Comparison of ENCODE assay signal across 13 cellular contexts in the genomic region with DNA sequence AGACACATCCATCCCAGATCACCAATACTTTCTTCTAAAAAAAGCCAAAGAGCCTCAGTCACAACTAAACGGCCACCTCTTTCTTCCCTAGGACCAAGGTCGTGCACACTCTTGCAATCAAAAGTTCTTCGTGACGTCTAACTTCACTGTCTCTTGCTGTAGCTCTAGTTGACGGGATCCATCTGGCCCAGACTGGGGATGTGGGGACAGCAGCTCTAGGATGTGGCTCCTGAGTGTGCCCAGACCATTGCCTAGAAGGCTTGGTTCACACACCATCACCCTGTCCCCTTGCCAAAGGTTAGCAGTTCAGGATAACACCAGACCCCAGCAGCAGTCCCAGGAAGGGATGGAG.
DNase-seq lines count a peak whose midpoint lies in the region; TF ChIP-seq lines count a peak whose summit lies in the region.
"Had no signal": no experiment of that assay in that cellular context is flagged by ENCODE, and none has a peak within 500 bp of the region (broad histone marks: within the 10 kb centered on the region; RNA-seq: fewer than 3 reads in every experiment).

No MANE protein-coding gene starts in this region.

- intact Hi-C loops in A673 (cut with micrococcal nuclease; ENCODE audit: unreplicated experiment): no loop called here

- DNase-seq in HFFc6 (no peak), suprapubic skin (ENCODE audit: low spot score in 2 of 2) (no peak), D341Med (ENCODE audit: low spot score) (no peak), progenitor cell of endocrine pancreas (ENCODE audit: low spot score, unreplicated experiment) (no peak), A673 (ENCODE audit: low spot score) (no peak)
- DNase-seq in activated CD4-positive, alpha-beta T cell treated with anti-CD3 and anti-CD28 coated beads, Interleukin-2, amount 50 U/mL, for 1 hour: no peak
- DNase-seq: activated naive CD8-positive, alpha-beta T cell treated with anti-CD3 and anti-CD28 coated beads for 36 hours; effector CD4-positive, alpha-beta T cell; EL; NCI-H1930; WERI-Rb-1 had no signal

- TF ChIP-seq EP300 in suprapubic skin (IDR thresholded peaks at IDR 0.05): no peak

- peaks cover 40 to 49% of the 10 kb centered on the region in 2 donors for H3K4me1 ChIP-seq in duodenal mucosa (ENCODE audit: control insufficient read depth in 1 of 2, insufficient read depth in 2 of 2, low read length in 2 of 2)
- peaks cover 99% of the 10 kb centered on the region for H3K4me1 ChIP-seq in muscle layer of colon (ENCODE audit: insufficient read depth, low read length)
- peaks cover 91% of the 10 kb centered on the region for H3K4me1 ChIP-seq in suprapubic skin
- H3K4me1 ChIP-seq in A673 (ENCODE audit: insufficient read depth, low read length, poor library complexity, severe bottlenecking): peaks cover 6% of the 10 kb centered on the region

- no peak for TF ChIP-seq POLR2A in suprapubic skin (IDR thresholded peaks at IDR 0.05)

- BruUV-seq in A673 (replicated peaks; lab: Mats Ljungman, UMichigan): no TSS peak

- H3K27me3 Mint-ChIP-seq in HFFc6 (ENCODE audit: insufficient read depth) (peaks cover 9% of the 10 kb centered on the region), progenitor cell of endocrine pancreas (peaks cover 8% of the 10 kb centered on the region)

- H3K27me3 ChIP-seq in duodenal mucosa (ENCODE audit: control insufficient read depth in 1 of 2, insufficient read depth in 2 of 2, low read length in 2 of 2) (no peaks in the 10 kb centered on the region), muscle layer of colon (ENCODE audit: control insufficient read depth in 1 of 2, insufficient read depth in 2 of 2, low read length in 2 of 2) (no peaks in the 10 kb centered on the region), suprapubic skin (no peaks in the 10 kb centered on the region), A673 (replicated peaks; ENCODE audit: insufficient read depth, low read depth, low read length, poor library complexity) (no peaks in the 10 kb centered on the region)

- TF ChIP-seq CTCF in HFFc6 (IDR thresholded peaks at IDR 0.05): no peak
- TF ChIP-seq CTCF in suprapubic skin (IDR thresholded peaks at IDR 0.05): no peak
- TF ChIP-seq CTCF in progenitor cell of endocrine pancreas (IDR thresholded peaks at IDR 0.05; ENCODE audit: unreplicated experiment): no peak
- no peak for TF ChIP-seq CTCF in A673 (conservative IDR thresholded peaks at IDR 0.05; ENCODE audit: low read depth, low read length)

- H3K36me3 Mint-ChIP-seq in HFFc6 (ENCODE audit: low read depth) (peaks cover 20% of the 10 kb centered on the region), progenitor cell of endocrine pancreas (ENCODE audit: insufficient read depth) (no peaks in the 10 kb centered on the region)
- H3K36me3 Mint-ChIP-seq: activated naive CD8-positive, alpha-beta T cell treated with anti-CD3 and anti-CD28 coated beads for 36 hours had no signal

- H3K4me3 ChIP-seq in duodenal mucosa (ENCODE audit: low read depth in 1 of 2, low read length in 2 of 2): no peak overlapping the region
- H3K4me3 ChIP-seq in muscle layer of colon (ENCODE audit: low read depth in 1 of 2, low read length in 2 of 2): peak overlapping the region in 1 of 2 donors; percentile 7
- peak overlapping the region; percentile 24 for H3K4me3 ChIP-seq in suprapubic skin
- no peak overlapping the region for H3K4me3 ChIP-seq in A673 (ENCODE audit: low read depth, low read length, poor library complexity, severe bottlenecking)

- H3K27ac ChIP-seq in duodenal mucosa (ENCODE audit: low read depth, low read length): peak overlapping the region; percentile 85
- H3K27ac ChIP-seq in muscle layer of colon (ENCODE audit: low read depth, low read length): peak overlapping the region; percentile 92
- peak overlapping the region; percentile 88 for H3K27ac ChIP-seq in suprapubic skin
- no peak overlapping the region for H3K27ac ChIP-seq in A673 (ENCODE audit: low read depth, low read length, poor library complexity, severe bottlenecking)
- H3K27ac ChIP-seq: WERI-Rb-1 had no signal

- H3K36me3 ChIP-seq in duodenal mucosa (ENCODE audit: control insufficient read depth in 1 of 2, insufficient read depth in 2 of 2, low read length in 2 of 2) (no peaks in the 10 kb centered on the region), muscle layer of colon (ENCODE audit: insufficient read depth, low read length) (peaks cover 49% of the 10 kb centered on the region), suprapubic skin (peaks cover 4% of the 10 kb centered on the region), A673 (ENCODE audit: insufficient read depth, low read length, poor library complexity, severe bottlenecking) (peaks cover 5% of the 10 kb centered on the region)
- H3K36me3 ChIP-seq: WERI-Rb-1 had no signal

- CTCF ChIA-PET in A673 (lab: Charles Lee): no interaction called here

- POLR2A ChIA-PET in A673 (lab: Charles Lee; ENCODE audit: low non-redundant PET): interaction anchor here (0.8 kb wide), 1 partner anchor 146 kb away, joined by 3 read pairs; no protein-coding TSS in a partner anchor

- H3K4me3 Mint-ChIP-seq in HFFc6 (no peak overlapping the region), progenitor cell of endocrine pancreas (ENCODE audit: low read depth) (no peak overlapping the region)
- H3K4me3 Mint-ChIP-seq: activated naive CD8-positive, alpha-beta T cell treated with anti-CD3 and anti-CD28 coated beads for 36 hours had no signal

- H3K4me1 Mint-ChIP-seq in HFFc6 (ENCODE audit: low read depth): peaks cover 55% of the 10 kb centered on the region
- peaks cover 9% of the 10 kb centered on the region for H3K4me1 Mint-ChIP-seq in progenitor cell of endocrine pancreas (ENCODE audit: low read depth)

- H3K9ac ChIP-seq in duodenal mucosa (ENCODE audit: low read depth in 1 of 2, low read length in 2 of 2) (no peak overlapping the region), muscle layer of colon (ENCODE audit: low read length) (peak overlapping the region; percentile 71)

- 38% methylated on average over 5 of the region's 5 CpGs for WGBS in suprapubic skin

- no peaks in the 10 kb centered on the region for H3K9me3 Mint-ChIP-seq in HFFc6
- no peaks in the 10 kb centered on the region for H3K9me3 Mint-ChIP-seq in progenitor cell of endocrine pancreas (ENCODE audit: low read depth)
- H3K9me3 Mint-ChIP-seq: activated naive CD8-positive, alpha-beta T cell treated with anti-CD3 and anti-CD28 coated beads for 36 hours had no signal

- peak overlapping the region; percentile 83 for H3K27ac Mint-ChIP-seq in HFFc6
- no peak overlapping the region for H3K27ac Mint-ChIP-seq in progenitor cell of endocrine pancreas
- H3K27ac Mint-ChIP-seq: activated naive CD8-positive, alpha-beta T cell treated with anti-CD3 and anti-CD28 coated beads for 36 hours had no signal

- H3K9me3 ChIP-seq in duodenal mucosa (ENCODE audit: control insufficient read depth in 1 of 2, low read length in 2 of 2) (no peaks in the 10 kb centered on the region), muscle layer of colon (ENCODE audit: low read length) (no peaks in the 10 kb centered on the region), suprapubic skin (no peaks in the 10 kb centered on the region), A673 (ENCODE audit: low read depth, low read length, poor library complexity, severe bottlenecking) (no peaks in the 10 kb centered on the region)
